Comparison of ENCODE assay signal across 17 cellular contexts in genomic region chr3:43958005-43958770, GRCh38.
A peak's percentile ranks its signal among the peaks of the same experiment; 100 is the strongest.
DNase-seq lines count a peak whose midpoint lies in the region; ATAC-seq, FAIRE-seq and TF ChIP-seq lines count a peak whose summit lies in the region.
"Had no signal": no experiment of that assay in that cellular context is flagged by ENCODE, and none has a peak within 500 bp of the region (broad histone marks: within the 10 kb centered on the region; RNA-seq: fewer than 3 reads in every experiment).

No MANE protein-coding gene starts in this region.

- ATAC-seq in SK-N-SH treated with all-trans-retinoic acid at 6 μM for 48 hours, result no peak
- no peak for ATAC-seq in CD8-positive, alpha-beta T cell
- ATAC-seq: HepG2 had no signal

- no peak overlapping the region for H3K4me3 Mint-ChIP-seq in CD8-positive, alpha-beta T cell
- H3K4me3 Mint-ChIP-seq: CD8-positive, alpha-beta memory T cell had no signal

- H3K27me3 ChIP-seq in CD8-positive, alpha-beta T cell (ENCODE audit: insufficient read depth, low read length), result no peaks in the 10 kb centered on the region

- H3K4me1 ChIP-seq in kidney (ENCODE audit: control insufficient read depth in 1 of 2, insufficient read depth in 1 of 2, low read depth in 1 of 2, low read length in 2 of 2), result no peaks in the 10 kb centered on the region
- no peaks in the 10 kb centered on the region for H3K4me1 ChIP-seq in CD8-positive, alpha-beta T cell (ENCODE audit: insufficient read depth, low read length)

- no peak overlapping the region for H3K27ac ChIP-seq in kidney (ENCODE audit: low read depth in 2 of 2, low read length in 2 of 2)
- H3K27ac ChIP-seq in CD8-positive, alpha-beta T cell (ENCODE audit: low read depth, low read length), result no peak overlapping the region
- H3K27ac ChIP-seq: PC-9, SK-N-MC had no signal

- H3K27me3 Mint-ChIP-seq in CD8-positive, alpha-beta T cell (ENCODE audit: low read depth), result peaks cover 6% of the 10 kb centered on the region

- POLR2A ChIA-PET in CD8-positive, alpha-beta T cell (lab: Charles Lee), result no interaction called here

- H3K36me3 Mint-ChIP-seq in CD8-positive, alpha-beta T cell, result no peaks in the 10 kb centered on the region
- H3K36me3 Mint-ChIP-seq: CD8-positive, alpha-beta memory T cell had no signal

- TF ChIP-seq POLR2A in GM12891 (IDR thresholded peaks at IDR 0.05; ENCODE audit: low read depth, low read length), result no peak

- no peaks in the 10 kb centered on the region for H3K9me3 Mint-ChIP-seq in CD8-positive, alpha-beta T cell
- H3K9me3 Mint-ChIP-seq: CD8-positive, alpha-beta memory T cell had no signal

- CTCF ChIA-PET in CD8-positive, alpha-beta T cell (lab: Charles Lee), result no interaction called here

- FAIRE-seq in GM12891 (lab: Jason Lieb, UNC), result peak; percentile 28
- no peak for FAIRE-seq in kidney (lab: Jason Lieb, UNC)
- FAIRE-seq: HepG2 had no signal

- DNase-seq in GM12891 (ENCODE audit: insufficient read length, low spot score) (no peak), NCI-H1092 (lab: John Stamatoyannopoulos, UW) (peak; percentile 15), kidney (peak; percentile 39), HT-29 (ENCODE audit: low spot score) (no peak), 8988T (no peak)
- DNase-seq in CD8-positive, alpha-beta T cell, result no peak
- DNase-seq: CD8-positive, alpha-beta memory T cell; HCEC 1CT; Kasumi-1; NCI-H1417 treated with DMSO at 0.1 percent for 48 hours; NCI-H2029; NCI-H2171 treated with DMSO at 0.1 percent for 48 hours; NK-92 treated with Interleukin-12 subunit alpha and Interleukin-12 subunit beta, amount 100 ng/mL, for 24 hours; PC-9 had no signal

- H3K36me3 ChIP-seq in kidney (ENCODE audit: control insufficient read depth in 1 of 2, insufficient read depth in 2 of 2, low read length in 2 of 2), result no peaks in the 10 kb centered on the region
- H3K36me3 ChIP-seq in CD8-positive, alpha-beta T cell (ENCODE audit: insufficient read depth, low read length), result no peaks in the 10 kb centered on the region

- H3K9me3 ChIP-seq in kidney (ENCODE audit: control insufficient read depth in 1 of 2, low read length in 2 of 2), result no peaks in the 10 kb centered on the region
- H3K9me3 ChIP-seq in CD8-positive, alpha-beta T cell (ENCODE audit: low read length), result no peaks in the 10 kb centered on the region

- no peaks in the 10 kb centered on the region for H3K4me1 Mint-ChIP-seq in CD8-positive, alpha-beta T cell (ENCODE audit: low read depth)
- H3K4me1 Mint-ChIP-seq: CD8-positive, alpha-beta memory T cell had no signal

- H3K9ac ChIP-seq in kidney (ENCODE audit: low read length in 2 of 2), result no peak overlapping the region

- no peak overlapping the region for H3K27ac Mint-ChIP-seq in CD8-positive, alpha-beta T cell
- H3K27ac Mint-ChIP-seq: CD8-positive, alpha-beta memory T cell had no signal

- H3K4me3 ChIP-seq in kidney (ENCODE audit: low read length in 2 of 2), result no peak overlapping the region
- H3K4me3 ChIP-seq in CD8-positive, alpha-beta T cell (ENCODE audit: low read depth, low read length), result no peak overlapping the region
- H3K4me3 ChIP-seq: PC-9, SK-N-MC had no signal

- intact Hi-C loops in kidney (cut with DNase I), result no loop called here
- intact Hi-C loops in CD8-positive, alpha-beta T cell (cut with DNase I, micrococcal nuclease), result no loop called here

- TF ChIP-seq CTCF in kidney (IDR thresholded peaks at IDR 0.05; ENCODE audit: borderline replicate concordance, extremely low read depth, insufficient read depth), result no peak
- TF ChIP-seq CTCF in CD8-positive, alpha-beta T cell (IDR thresholded peaks at IDR 0.05), result no peak

TF ChIP-seq in GM12891, 5 proteins besides CTCF, POLR2A, EP300 and RAD21:
- TF ChIP-seq SPI1 (IDR thresholded peaks at IDR 0.05; ENCODE audit: low read depth, low read length) (peak; percentile 50; the same call in 1 of the 2 replicates), TAF1 (IDR thresholded peaks at IDR 0.05; ENCODE audit: low read depth, low read length) (no peak)
TF ChIP-seq in GM12891: peak in this region for 1.

TF ChIP-seq in SK-N-SH treated with all-trans-retinoic acid at 6 μM for 48 hours, 23 proteins besides CTCF, POLR2A, EP300 and RAD21:
- 0 out of 2 replicates have a peak, but pooled peaks have one; percentile 12 for TF ChIP-seq TCF4 (CRISPR knock-in tag; IDR thresholded peaks at IDR 0.05; ENCODE audit: borderline replicate concordance)
- TF ChIP-seq, protein P1, sequence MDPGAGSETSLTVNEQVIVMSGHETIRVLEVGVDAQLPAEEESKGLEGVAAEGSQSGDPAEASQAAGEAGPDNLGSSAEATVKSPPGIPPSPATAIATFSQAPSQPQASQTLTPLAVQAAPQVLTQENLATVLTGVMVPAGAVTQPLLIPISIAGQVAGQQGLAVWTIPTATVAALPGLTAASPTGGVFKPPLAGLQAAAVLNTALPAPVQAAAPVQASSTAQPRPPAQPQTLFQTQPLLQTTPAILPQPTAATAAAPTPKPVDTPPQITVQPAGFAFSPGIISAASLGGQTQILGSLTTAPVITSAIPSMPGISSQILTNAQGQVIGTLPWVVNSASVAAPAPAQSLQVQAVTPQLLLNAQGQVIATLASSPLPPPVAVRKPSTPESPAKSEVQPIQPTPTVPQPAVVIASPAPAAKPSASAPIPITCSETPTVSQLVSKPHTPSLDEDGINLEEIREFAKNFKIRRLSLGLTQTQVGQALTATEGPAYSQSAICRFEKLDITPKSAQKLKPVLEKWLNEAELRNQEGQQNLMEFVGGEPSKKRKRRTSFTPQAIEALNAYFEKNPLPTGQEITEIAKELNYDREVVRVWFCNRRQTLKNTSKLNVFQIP (CRISPR knock-in tag; IDR thresholded peaks at IDR 0.05; ENCODE audit: borderline replicate concordance, low read depth), result no peak

Comparison
In these comparisons a context has a peak if more than half of its experiments do, and no peak if none do; other contexts are left out.
1. DNase-seq: peak in NCI-H1092 (single experiment) and kidney (single experiment); none in GM12891 (single experiment), HT-29 (single experiment), CD8-positive, alpha-beta T cell (0 of 7) and 8988T (single experiment).